In genomic region chr10:123835575-123835974, GRCh38 we compare ENCODE assay signal across 12 cellular contexts. TPM values are rescaled to one million over a fixed set of nuclear protein-coding genes. Genes with fewer than 3 reads are reported as not detected.
DNase-seq lines count a peak whose midpoint lies in the region; ATAC-seq and TF ChIP-seq lines count a peak whose summit lies in the region.
"Had no signal": no experiment of that assay in that cellular context is flagged by ENCODE, and none has a peak within 500 bp of the region (broad histone marks: within the 10 kb centered on the region; RNA-seq: fewer than 3 reads in every experiment).

No MANE protein-coding gene starts in this region.

- no peak overlapping the region for H3K27ac ChIP-seq in esophagus squamous epithelium
- H3K27ac ChIP-seq: neutrophil had no signal

- H3K36me3 ChIP-seq in esophagus squamous epithelium, result no peaks in the 10 kb centered on the region
- H3K36me3 ChIP-seq: neutrophil had no signal

- intact Hi-C loops in esophagus squamous epithelium (cut with DNase I), result no loop called here

- TF ChIP-seq POLR2A in esophagus squamous epithelium (IDR thresholded peaks at IDR 0.05) (no peak), erythroblast (IDR thresholded peaks at IDR 0.05; ENCODE audit: low read length) (no peak)

- no peaks in the 10 kb centered on the region for H3K9me3 ChIP-seq in esophagus squamous epithelium
- H3K9me3 ChIP-seq: neutrophil had no signal

- peaks cover 0 to 8% (median 0%) of the 10 kb centered on the region in 4 donors for H3K27me3 ChIP-seq in esophagus squamous epithelium

- no peaks in the 10 kb centered on the region for H3K4me1 ChIP-seq in esophagus squamous epithelium

- H3K4me3 ChIP-seq in GM12865 (ENCODE audit: low read depth, low read length), result no peak overlapping the region
- H3K4me3 ChIP-seq in esophagus squamous epithelium, result no peak overlapping the region

- 24 to 26% methylated on average over 5 of the region's 5 CpGs for WGBS in esophagus squamous epithelium, 2 donors

- peak; percentile 94 for ATAC-seq in GM19452 (IDR thresholded peaks at IDR 0.05; ENCODE audit: unreplicated experiment)
- peak; percentile 78 for ATAC-seq in HG02852 (IDR thresholded peaks at IDR 0.05; ENCODE audit: unreplicated experiment)
- ATAC-seq in HG03565 (IDR thresholded peaks at IDR 0.05; ENCODE audit: unreplicated experiment), result peak; percentile 64

- peak; percentile 26 for DNase-seq in GM12865 (ENCODE audit: low read depth)
- no peak for DNase-seq in esophagus squamous epithelium (lab: John Stamatoyannopoulos, UW)
- no peak for DNase-seq in erythroblast (lab: John Stamatoyannopoulos, UW)
- no peak for DNase-seq in NCI-H526 treated with DMSO at 0.1 percent for 48 hours (lab: John Stamatoyannopoulos, UW)
- no peak for DNase-seq in retina
- DNase-seq: DND-41, islet precursor cell, NCI-H187 treated with DMSO at 0.1 percent for 48 hours had no signal

- TF ChIP-seq CTCF in GM12865 (IDR thresholded peaks at IDR 0.05; ENCODE audit: insufficient read depth, low read depth, low read length, missing control alignments), result no peak
- TF ChIP-seq CTCF in esophagus squamous epithelium (IDR thresholded peaks at IDR 0.05), result no peak

RNA-seq across cellular contexts. Expression of gene CPXM2, which starts 56.0 kb away (rescaled TPM):
- total RNA-seq in esophagus squamous epithelium, result 1 to 10 TPM; 2.5 to 9.2 (median 3.0) TPM
